1 cellular context compared by ENCODE assay signal in the genomic region with DNA sequence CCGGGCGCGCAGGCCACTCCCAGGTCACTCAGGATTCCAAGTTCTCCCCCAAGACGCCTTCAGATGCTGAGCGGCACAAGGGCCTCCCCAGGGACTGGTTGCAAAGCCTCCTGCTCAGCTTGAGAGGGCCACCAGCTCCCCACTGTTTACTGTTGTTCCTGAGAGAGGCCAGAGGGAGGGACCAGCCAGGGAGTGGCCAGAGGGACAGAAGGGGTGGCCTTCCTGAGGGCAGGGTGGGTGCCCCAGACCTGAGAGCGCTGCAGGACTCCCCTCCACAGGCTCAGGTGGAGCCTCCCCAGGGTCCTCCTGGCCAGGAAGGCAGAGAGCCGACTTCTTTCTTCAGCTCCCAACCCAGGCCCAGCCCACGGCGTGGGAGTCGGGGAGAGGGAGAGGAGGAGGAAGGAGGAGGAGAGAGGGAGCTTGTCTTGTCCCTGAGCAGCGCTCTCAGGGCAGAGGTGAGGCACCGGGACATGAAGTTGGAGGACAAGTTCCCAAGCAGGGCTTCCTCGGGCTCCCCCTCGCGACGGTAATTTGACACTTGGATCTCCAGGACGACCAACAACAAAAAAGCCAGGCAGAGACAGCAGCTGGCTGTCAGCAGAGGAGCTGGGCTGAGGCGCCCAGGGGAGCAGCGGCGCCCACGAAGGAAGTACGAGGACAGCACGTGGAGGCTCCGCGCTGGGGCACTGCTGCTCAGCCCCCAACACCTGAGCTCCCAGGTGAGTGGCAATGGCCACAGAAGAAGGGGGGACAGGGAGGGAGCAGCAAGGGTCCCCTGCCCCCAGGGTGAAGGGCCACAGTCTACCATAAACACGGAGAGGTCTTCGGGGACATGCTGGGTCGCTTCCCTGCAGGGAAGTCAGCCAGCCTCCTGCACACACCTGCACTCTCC.
TF ChIP-seq lines count a peak whose summit lies in the region.

No MANE protein-coding gene starts in this region.

TF ChIP-seq in HEK293, 187 proteins besides CTCF, POLR2A, EP300 and RAD21 (continued from another document):
- TF ChIP-seq ZNF394 (tag by site-specific recombination; IDR thresholded peaks at IDR 0.05; ENCODE audit: borderline replicate concordance) (peak; percentile 91; the same call in 1 of the 2 replicates), ZBTB8A (tag by site-specific recombination; IDR thresholded peaks at IDR 0.05) (peak; percentile 96), SALL2 (tag by site-specific recombination; IDR thresholded peaks at IDR 0.05; ENCODE audit: borderline replicate concordance) (no peak), ZNF214 (tag by site-specific recombination; IDR thresholded peaks at IDR 0.05; ENCODE audit: borderline replicate concordance) (no peak), ZNF629 (tag by site-specific recombination; IDR thresholded peaks at IDR 0.05) (0 out of 2 replicates have a peak, but pooled peaks have one; percentile 22), KLF8 (tag by site-specific recombination; IDR thresholded peaks at IDR 0.05) (0 out of 2 replicates have a peak, but pooled peaks have one; percentile 15), ZNF292 (tag by site-specific recombination; IDR thresholded peaks at IDR 0.05; ENCODE audit: borderline replicate concordance, low read depth) (no peak), ZNF350 (tag by site-specific recombination; IDR thresholded peaks at IDR 0.05) (no peak), TRIM28 (IDR thresholded peaks at IDR 0.05; ENCODE audit: borderline replicate concordance, low read length) (0 out of 2 replicates have a peak, but pooled peaks have one; percentile 14), ZNF660 (tag by site-specific recombination; IDR thresholded peaks at IDR 0.05) (peak; percentile 25; the same call in 1 of the 2 replicates), ZIC2 (tag by site-specific recombination; IDR thresholded peaks at IDR 0.05) (peak; percentile 95), ZBTB48 (tag by site-specific recombination; IDR thresholded peaks at IDR 0.05) (peak; percentile 18; the same call in 1 of the 2 replicates), ZNF391 (tag by site-specific recombination; IDR thresholded peaks at IDR 0.05; ENCODE audit: borderline replicate concordance, low read depth) (peak; percentile 52; the same call in 1 of the 2 replicates), ZNF366 (tag by site-specific recombination; conservative IDR thresholded peaks at IDR 0.05) (peak; percentile 47; the same call in 1 of the 2 replicates), ZNF423 (tag by site-specific recombination; IDR thresholded peaks at IDR 0.05) (peak; percentile 87), ZFHX2 (tag by site-specific recombination; conservative IDR thresholded peaks at IDR 0.05) (peak; percentile 61), ZNF501 (tag by site-specific recombination; IDR thresholded peaks at IDR 0.05) (0 out of 2 replicates have a peak, but pooled peaks have one; percentile 17), ZNF266 (tag by site-specific recombination; IDR thresholded peaks at IDR 0.05; ENCODE audit: low read depth) (no peak)
- TF ChIP-seq, protein P1, sequence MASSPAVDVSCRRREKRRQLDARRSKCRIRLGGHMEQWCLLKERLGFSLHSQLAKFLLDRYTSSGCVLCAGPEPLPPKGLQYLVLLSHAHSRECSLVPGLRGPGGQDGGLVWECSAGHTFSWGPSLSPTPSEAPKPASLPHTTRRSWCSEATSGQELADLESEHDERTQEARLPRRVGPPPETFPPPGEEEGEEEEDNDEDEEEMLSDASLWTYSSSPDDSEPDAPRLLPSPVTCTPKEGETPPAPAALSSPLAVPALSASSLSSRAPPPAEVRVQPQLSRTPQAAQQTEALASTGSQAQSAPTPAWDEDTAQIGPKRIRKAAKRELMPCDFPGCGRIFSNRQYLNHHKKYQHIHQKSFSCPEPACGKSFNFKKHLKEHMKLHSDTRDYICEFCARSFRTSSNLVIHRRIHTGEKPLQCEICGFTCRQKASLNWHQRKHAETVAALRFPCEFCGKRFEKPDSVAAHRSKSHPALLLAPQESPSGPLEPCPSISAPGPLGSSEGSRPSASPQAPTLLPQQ (tag by site-specific recombination; IDR thresholded peaks at IDR 0.05), result no peak
- TF ChIP-seq, protein P2, sequence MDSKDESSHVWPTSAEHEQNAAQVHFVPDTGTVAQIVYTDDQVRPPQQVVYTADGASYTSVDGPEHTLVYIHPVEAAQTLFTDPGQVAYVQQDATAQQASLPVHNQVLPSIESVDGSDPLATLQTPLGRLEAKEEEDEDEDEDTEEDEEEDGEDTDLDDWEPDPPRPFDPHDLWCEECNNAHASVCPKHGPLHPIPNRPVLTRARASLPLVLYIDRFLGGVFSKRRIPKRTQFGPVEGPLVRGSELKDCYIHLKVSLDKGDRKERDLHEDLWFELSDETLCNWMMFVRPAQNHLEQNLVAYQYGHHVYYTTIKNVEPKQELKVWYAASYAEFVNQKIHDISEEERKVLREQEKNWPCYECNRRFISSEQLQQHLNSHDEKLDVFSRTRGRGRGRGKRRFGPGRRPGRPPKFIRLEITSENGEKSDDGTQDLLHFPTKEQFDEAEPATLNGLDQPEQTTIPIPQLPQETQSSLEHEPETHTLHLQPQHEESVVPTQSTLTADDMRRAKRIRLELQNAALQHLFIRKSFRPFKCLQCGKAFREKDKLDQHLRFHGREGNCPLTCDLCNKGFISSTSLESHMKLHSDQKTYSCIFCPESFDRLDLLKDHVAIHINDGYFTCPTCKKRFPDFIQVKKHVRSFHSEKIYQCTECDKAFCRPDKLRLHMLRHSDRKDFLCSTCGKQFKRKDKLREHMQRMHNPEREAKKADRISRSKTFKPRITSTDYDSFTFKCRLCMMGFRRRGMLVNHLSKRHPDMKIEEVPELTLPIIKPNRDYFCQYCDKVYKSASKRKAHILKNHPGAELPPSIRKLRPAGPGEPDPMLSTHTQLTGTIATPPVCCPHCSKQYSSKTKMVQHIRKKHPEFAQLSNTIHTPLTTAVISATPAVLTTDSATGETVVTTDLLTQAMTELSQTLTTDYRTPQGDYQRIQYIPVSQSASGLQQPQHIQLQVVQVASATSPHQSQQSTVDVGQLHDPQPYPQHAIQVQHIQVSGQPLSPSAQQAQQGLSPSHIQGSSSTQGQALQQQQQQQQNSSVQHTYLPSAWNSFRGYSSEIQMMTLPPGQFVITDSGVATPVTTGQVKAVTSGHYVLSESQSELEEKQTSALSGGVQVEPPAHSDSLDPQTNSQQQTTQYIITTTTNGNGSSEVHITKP (tag by site-specific recombination; IDR thresholded peaks at IDR 0.05), result peak; percentile 39; the same call in 1 of the 2 replicates
- TF ChIP-seq, protein P3, sequence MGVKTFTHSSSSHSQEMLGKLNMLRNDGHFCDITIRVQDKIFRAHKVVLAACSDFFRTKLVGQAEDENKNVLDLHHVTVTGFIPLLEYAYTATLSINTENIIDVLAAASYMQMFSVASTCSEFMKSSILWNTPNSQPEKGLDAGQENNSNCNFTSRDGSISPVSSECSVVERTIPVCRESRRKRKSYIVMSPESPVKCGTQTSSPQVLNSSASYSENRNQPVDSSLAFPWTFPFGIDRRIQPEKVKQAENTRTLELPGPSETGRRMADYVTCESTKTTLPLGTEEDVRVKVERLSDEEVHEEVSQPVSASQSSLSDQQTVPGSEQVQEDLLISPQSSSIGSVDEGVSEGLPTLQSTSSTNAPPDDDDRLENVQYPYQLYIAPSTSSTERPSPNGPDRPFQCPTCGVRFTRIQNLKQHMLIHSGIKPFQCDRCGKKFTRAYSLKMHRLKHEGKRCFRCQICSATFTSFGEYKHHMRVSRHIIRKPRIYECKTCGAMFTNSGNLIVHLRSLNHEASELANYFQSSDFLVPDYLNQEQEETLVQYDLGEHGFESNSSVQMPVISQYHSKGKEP (tag by site-specific recombination; IDR thresholded peaks at IDR 0.05), result no peak
- TF ChIP-seq, protein P4, sequence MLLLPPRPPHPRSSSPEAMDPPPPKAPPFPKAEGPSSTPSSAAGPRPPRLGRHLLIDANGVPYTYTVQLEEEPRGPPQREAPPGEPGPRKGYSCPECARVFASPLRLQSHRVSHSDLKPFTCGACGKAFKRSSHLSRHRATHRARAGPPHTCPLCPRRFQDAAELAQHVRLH (tag by site-specific recombination; IDR thresholded peaks at IDR 0.05), result no peak
- TF ChIP-seq, protein P5, sequence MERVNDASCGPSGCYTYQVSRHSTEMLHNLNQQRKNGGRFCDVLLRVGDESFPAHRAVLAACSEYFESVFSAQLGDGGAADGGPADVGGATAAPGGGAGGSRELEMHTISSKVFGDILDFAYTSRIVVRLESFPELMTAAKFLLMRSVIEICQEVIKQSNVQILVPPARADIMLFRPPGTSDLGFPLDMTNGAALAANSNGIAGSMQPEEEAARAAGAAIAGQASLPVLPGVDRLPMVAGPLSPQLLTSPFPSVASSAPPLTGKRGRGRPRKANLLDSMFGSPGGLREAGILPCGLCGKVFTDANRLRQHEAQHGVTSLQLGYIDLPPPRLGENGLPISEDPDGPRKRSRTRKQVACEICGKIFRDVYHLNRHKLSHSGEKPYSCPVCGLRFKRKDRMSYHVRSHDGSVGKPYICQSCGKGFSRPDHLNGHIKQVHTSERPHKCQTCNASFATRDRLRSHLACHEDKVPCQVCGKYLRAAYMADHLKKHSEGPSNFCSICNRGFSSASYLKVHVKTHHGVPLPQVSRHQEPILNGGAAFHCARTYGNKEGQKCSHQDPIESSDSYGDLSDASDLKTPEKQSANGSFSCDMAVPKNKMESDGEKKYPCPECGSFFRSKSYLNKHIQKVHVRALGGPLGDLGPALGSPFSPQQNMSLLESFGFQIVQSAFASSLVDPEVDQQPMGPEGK (tag by site-specific recombination; IDR thresholded peaks at IDR 0.05), result peak; percentile 43; the same call in 1 of the 2 replicates
- TF ChIP-seq, protein P6, sequence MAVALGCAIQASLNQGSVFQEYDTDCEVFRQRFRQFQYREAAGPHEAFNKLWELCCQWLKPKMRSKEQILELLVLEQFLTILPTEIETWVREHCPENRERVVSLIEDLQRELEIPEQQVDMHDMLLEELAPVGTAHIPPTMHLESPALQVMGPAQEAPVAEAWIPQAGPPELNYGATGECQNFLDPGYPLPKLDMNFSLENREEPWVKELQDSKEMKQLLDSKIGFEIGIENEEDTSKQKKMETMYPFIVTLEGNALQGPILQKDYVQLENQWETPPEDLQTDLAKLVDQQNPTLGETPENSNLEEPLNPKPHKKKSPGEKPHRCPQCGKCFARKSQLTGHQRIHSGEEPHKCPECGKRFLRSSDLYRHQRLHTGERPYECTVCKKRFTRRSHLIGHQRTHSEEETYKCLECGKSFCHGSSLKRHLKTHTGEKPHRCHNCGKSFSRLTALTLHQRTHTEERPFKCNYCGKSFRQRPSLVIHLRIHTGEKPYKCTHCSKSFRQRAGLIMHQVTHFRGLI (tag by site-specific recombination; IDR thresholded peaks at IDR 0.05), result peak; percentile 75
- TF ChIP-seq, protein P7, sequence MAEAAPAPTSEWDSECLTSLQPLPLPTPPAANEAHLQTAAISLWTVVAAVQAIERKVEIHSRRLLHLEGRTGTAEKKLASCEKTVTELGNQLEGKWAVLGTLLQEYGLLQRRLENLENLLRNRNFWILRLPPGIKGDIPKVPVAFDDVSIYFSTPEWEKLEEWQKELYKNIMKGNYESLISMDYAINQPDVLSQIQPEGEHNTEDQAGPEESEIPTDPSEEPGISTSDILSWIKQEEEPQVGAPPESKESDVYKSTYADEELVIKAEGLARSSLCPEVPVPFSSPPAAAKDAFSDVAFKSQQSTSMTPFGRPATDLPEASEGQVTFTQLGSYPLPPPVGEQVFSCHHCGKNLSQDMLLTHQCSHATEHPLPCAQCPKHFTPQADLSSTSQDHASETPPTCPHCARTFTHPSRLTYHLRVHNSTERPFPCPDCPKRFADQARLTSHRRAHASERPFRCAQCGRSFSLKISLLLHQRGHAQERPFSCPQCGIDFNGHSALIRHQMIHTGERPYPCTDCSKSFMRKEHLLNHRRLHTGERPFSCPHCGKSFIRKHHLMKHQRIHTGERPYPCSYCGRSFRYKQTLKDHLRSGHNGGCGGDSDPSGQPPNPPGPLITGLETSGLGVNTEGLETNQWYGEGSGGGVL (tag by site-specific recombination; IDR thresholded peaks at IDR 0.05), result peak; percentile 73
